In genomic region chr11:114019046-114019445, GRCh38 we compare ENCODE assay signal across 2 cellular contexts.
TF ChIP-seq lines count a peak whose summit lies in the region.

No MANE protein-coding gene starts in this region.

TF ChIP-seq in SK-N-SH, 30 proteins besides CTCF, POLR2A, EP300 and RAD21 (continued from another document):
- TF ChIP-seq REST (IDR thresholded peaks at IDR 0.05; ENCODE audit: low read depth, low read length), result no peak

TF ChIP-seq in GM23338, 12 proteins besides CTCF, POLR2A, EP300 and RAD21 (continued from another document):
- TF ChIP-seq ZNF462 (CRISPR knock-in tag; IDR thresholded peaks at IDR 0.05), result no peak
- no peak for TF ChIP-seq REST (IDR thresholded peaks at IDR 0.05; ENCODE audit: unreplicated experiment)
- TF ChIP-seq ETS1 (IDR thresholded peaks at IDR 0.05), result no peak
- TF ChIP-seq EZH2phosphoT487 (IDR thresholded peaks at IDR 0.05; ENCODE audit: unreplicated experiment), result no peak
- TF ChIP-seq EZH2 (IDR thresholded peaks at IDR 0.05; ENCODE audit: low read depth, unreplicated experiment), result no peak
- no peak for TF ChIP-seq ZNF331 (CRISPR knock-in tag; IDR thresholded peaks at IDR 0.05; ENCODE audit: low read depth)
- TF ChIP-seq ZNF114 (CRISPR knock-in tag; IDR thresholded peaks at IDR 0.05), result no peak
- TF ChIP-seq NANOG (IDR thresholded peaks at IDR 0.05; ENCODE audit: borderline replicate concordance), result no peak
